ENCODE assay signal across 2 cellular contexts in the genomic region with DNA sequence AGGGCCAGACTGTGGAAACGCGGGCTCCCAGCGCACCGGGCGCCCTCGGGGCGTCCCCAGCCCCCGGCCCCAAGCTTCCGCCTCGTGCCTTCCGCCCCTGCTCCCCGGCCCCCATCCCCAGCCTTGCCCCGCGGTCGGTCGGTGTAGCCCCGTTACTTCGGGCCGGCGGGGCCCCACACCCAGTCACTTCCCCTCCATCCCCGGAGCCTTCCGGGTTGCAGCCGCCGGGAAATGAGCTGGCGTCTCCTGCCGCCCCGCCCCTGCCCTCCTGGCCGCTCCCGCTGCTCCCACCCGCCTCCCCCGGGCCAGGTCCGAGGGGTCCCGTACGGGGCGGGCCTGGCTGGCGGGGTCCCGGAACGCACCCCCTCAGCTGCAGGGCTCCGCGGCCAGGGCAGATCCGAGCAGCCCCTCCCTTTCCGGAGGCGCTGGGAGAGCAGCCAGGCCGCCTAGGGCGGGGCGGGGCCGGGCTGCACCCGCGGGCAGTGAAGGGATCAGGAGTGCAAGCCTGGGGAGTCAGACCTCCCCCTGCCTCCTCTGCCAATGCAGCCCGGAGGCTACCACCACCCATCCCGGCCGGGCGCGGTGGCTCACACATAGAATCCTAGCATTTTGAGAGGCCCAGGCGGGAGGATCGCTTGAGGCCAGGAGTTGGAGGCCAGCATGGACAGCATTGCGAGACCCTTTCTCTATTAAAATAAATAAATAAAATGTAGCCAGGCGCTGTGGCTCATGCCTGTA.
TF ChIP-seq lines count a peak whose summit lies in the region.

No MANE protein-coding gene starts in this region.

TF ChIP-seq in A549, 52 proteins besides CTCF, POLR2A, EP300 and RAD21 (continues in another document):
- peak; percentile 64 for TF ChIP-seq HDAC2 (IDR thresholded peaks at IDR 0.05)
- no peak for TF ChIP-seq KDM5A (IDR thresholded peaks at IDR 0.05)
- TF ChIP-seq ZNF302 (CRISPR knock-in tag; IDR thresholded peaks at IDR 0.05), result no peak
- no peak for TF ChIP-seq CBX8 (IDR thresholded peaks at IDR 0.05)
- TF ChIP-seq TFCP2L1 (CRISPR knock-in tag; IDR thresholded peaks at IDR 0.05), result peak; percentile 62; the same call in 1 of the 2 replicates
- no peak for TF ChIP-seq RARB (CRISPR knock-in tag; IDR thresholded peaks at IDR 0.05)
- TF ChIP-seq PBX3 (IDR thresholded peaks at IDR 0.05), result peak; percentile 58
- TF ChIP-seq HOXA7 (CRISPR knock-in tag; IDR thresholded peaks at IDR 0.05), result 0 out of 2 replicates have a peak, but pooled peaks have one; percentile 59
- no peak for TF ChIP-seq MAFK (IDR thresholded peaks at IDR 0.05; ENCODE audit: partially characterized antibody)
- peak; percentile 70; the same call in 1 of the 2 replicates for TF ChIP-seq TP53 (CRISPR knock-in tag; IDR thresholded peaks at IDR 0.05)
- TF ChIP-seq ZC3H11A (IDR thresholded peaks at IDR 0.05), result no peak
- TF ChIP-seq SMC3 (IDR thresholded peaks at IDR 0.05), result no peak
- TF ChIP-seq NPAS2 (CRISPR knock-in tag; IDR thresholded peaks at IDR 0.05; ENCODE audit: borderline replicate concordance), result no peak
- TF ChIP-seq, protein P1, sequence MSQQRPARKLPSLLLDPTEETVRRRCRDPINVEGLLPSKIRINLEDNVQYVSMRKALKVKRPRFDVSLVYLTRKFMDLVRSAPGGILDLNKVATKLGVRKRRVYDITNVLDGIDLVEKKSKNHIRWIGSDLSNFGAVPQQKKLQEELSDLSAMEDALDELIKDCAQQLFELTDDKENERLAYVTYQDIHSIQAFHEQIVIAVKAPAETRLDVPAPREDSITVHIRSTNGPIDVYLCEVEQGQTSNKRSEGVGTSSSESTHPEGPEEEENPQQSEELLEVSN (IDR thresholded peaks at IDR 0.05; ENCODE audit: borderline replicate concordance, low read depth), result no peak
- no peak for TF ChIP-seq POLR2AphosphoS2 (conservative IDR thresholded peaks at IDR 0.05; ENCODE audit: low read length)
- TF ChIP-seq, protein P2, sequence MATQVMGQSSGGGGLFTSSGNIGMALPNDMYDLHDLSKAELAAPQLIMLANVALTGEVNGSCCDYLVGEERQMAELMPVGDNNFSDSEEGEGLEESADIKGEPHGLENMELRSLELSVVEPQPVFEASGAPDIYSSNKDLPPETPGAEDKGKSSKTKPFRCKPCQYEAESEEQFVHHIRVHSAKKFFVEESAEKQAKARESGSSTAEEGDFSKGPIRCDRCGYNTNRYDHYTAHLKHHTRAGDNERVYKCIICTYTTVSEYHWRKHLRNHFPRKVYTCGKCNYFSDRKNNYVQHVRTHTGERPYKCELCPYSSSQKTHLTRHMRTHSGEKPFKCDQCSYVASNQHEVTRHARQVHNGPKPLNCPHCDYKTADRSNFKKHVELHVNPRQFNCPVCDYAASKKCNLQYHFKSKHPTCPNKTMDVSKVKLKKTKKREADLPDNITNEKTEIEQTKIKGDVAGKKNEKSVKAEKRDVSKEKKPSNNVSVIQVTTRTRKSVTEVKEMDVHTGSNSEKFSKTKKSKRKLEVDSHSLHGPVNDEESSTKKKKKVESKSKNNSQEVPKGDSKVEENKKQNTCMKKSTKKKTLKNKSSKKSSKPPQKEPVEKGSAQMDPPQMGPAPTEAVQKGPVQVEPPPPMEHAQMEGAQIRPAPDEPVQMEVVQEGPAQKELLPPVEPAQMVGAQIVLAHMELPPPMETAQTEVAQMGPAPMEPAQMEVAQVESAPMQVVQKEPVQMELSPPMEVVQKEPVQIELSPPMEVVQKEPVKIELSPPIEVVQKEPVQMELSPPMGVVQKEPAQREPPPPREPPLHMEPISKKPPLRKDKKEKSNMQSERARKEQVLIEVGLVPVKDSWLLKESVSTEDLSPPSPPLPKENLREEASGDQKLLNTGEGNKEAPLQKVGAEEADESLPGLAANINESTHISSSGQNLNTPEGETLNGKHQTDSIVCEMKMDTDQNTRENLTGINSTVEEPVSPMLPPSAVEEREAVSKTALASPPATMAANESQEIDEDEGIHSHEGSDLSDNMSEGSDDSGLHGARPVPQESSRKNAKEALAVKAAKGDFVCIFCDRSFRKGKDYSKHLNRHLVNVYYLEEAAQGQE (IDR thresholded peaks at IDR 0.05), result no peak
- peak; percentile 61; the same call in 1 of the 2 replicates for TF ChIP-seq MAX (IDR thresholded peaks at IDR 0.05)
- TF ChIP-seq CBX2 (IDR thresholded peaks at IDR 0.05; ENCODE audit: borderline replicate concordance, low read depth), result no peak
- TF ChIP-seq JUN (IDR thresholded peaks at IDR 0.05), result peak in 1 of 2 experiments; percentile 24; a peak in 1 of 5 replicates
- TF ChIP-seq GATA3 (IDR thresholded peaks at IDR 0.05; ENCODE audit: borderline replicate concordance), result 0 out of 2 replicates have a peak, but pooled peaks have one; percentile 38
- peak; percentile 88 for TF ChIP-seq KDM1A (IDR thresholded peaks at IDR 0.05; ENCODE audit: low read depth)
- no peak for TF ChIP-seq EHF (CRISPR knock-in tag; IDR thresholded peaks at IDR 0.05)
- TF ChIP-seq CHD4 (IDR thresholded peaks at IDR 0.05; ENCODE audit: borderline replicate concordance), result no peak
- TF ChIP-seq, protein P3, sequence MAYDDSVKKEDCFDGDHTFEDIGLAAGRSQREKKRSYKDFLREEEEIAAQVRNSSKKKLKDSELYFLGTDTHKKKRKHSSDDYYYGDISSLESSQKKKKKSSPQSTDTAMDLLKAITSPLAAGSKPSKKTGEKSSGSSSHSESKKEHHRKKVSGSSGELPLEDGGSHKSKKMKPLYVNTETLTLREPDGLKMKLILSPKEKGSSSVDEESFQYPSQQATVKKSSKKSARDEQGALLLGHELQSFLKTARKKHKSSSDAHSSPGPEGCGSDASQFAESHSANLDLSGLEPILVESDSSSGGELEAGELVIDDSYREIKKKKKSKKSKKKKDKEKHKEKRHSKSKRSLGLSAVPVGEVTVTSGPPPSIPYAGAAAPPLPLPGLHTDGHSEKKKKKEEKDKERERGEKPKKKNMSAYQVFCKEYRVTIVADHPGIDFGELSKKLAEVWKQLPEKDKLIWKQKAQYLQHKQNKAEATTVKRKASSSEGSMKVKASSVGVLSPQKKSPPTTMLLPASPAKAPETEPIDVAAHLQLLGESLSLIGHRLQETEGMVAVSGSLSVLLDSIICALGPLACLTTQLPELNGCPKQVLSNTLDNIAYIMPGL (CRISPR knock-in tag; IDR thresholded peaks at IDR 0.05; ENCODE audit: borderline replicate concordance), result no peak; the same call in 1 of the 2 replicates
- no peak for TF ChIP-seq RNF2 (IDR thresholded peaks at IDR 0.05; ENCODE audit: borderline replicate concordance, low read depth)
- TF ChIP-seq FOSB (CRISPR knock-in tag; IDR thresholded peaks at IDR 0.05), result peak; percentile 57; the same call in 1 of the 2 replicates
- no peak for TF ChIP-seq FOXS1 (CRISPR knock-in tag; IDR thresholded peaks at IDR 0.05)
- TF ChIP-seq MYC (IDR thresholded peaks at IDR 0.05; ENCODE audit: borderline replicate concordance, low read length), result no peak

TF ChIP-seq in endothelial cell of umbilical vein, 7 proteins besides CTCF, POLR2A, EP300 and RAD21:
- TF ChIP-seq MAX (IDR thresholded peaks at IDR 0.05; ENCODE audit: insufficient read depth, insufficient read length) (no peak), MYC (IDR thresholded peaks at IDR 0.05; ENCODE audit: low read depth, low read length) (no peak), GATA2 (IDR thresholded peaks at IDR 0.05; ENCODE audit: insufficient read depth, insufficient read length, low read depth, low read length) (no peak), POLR2AphosphoS5 (IDR thresholded peaks at IDR 0.05; ENCODE audit: insufficient read depth, low read depth, low read length) (peak; percentile 87), JUN (IDR thresholded peaks at IDR 0.05; ENCODE audit: borderline replicate concordance, insufficient read depth, insufficient read length, low read depth) (no peak), EZH2 (IDR thresholded peaks at IDR 0.05; ENCODE audit: borderline replicate concordance, low read depth, low read length, severe bottlenecking) (no peak), FOS (IDR thresholded peaks at IDR 0.05; ENCODE audit: borderline replicate concordance, insufficient read depth, low read length) (peak; percentile 44)
